ENCODE assay signal across 15 cellular contexts in genomic region chr13:40023608-40024577, GRCh38.
"Had no signal": no experiment of that assay in that cellular context is flagged by ENCODE, and none has a peak within 500 bp of the region (broad histone marks: within the 10 kb centered on the region; RNA-seq: fewer than 3 reads in every experiment).

No MANE protein-coding gene starts in this region.

- H3K9me3 ChIP-seq: ascending aorta, left lung had no signal

- H3K4me1 ChIP-seq: ascending aorta, esophagus muscularis mucosa, left lung, suprapubic skin had no signal

- H3K36me3 ChIP-seq: ascending aorta, esophagus muscularis mucosa, left lung, suprapubic skin had no signal

- DNase-seq: activated CD4-positive, alpha-beta T cell treated with anti-CD3 and anti-CD28 coated beads, Interleukin-2, amount 10 ng/mL, durations not matched to agents 7 days and 5 days; activated CD4-positive, CD25-positive, alpha-beta regulatory T cell; cortex of kidney; effector CD4-positive, alpha-beta T cell; kidney; left lung; nephron progenitor cell; nucleus accumbens; T-cell had no signal

- H3K27me3 ChIP-seq: ascending aorta, esophagus muscularis mucosa, left lung, suprapubic skin had no signal

- H3K27ac ChIP-seq: ascending aorta, esophagus muscularis mucosa, left lung, skin epidermis, suprapubic skin had no signal

- H3K4me3 ChIP-seq: ascending aorta, esophagus muscularis mucosa, left lung, skin epidermis, suprapubic skin had no signal

- FAIRE-seq: endothelial cell of umbilical vein, frontal cortex, kidney had no signal
